ENCODE assay signal across 8 cellular contexts in genomic region chr21:25734654-25735220, GRCh38. TPM values are rescaled to one million over a fixed set of nuclear protein-coding genes. Genes with fewer than 3 reads are reported as not detected.
DNase-seq lines count a peak whose midpoint lies in the region; ATAC-seq, FAIRE-seq and TF ChIP-seq lines count a peak whose summit lies in the region.

A gene with protein sequence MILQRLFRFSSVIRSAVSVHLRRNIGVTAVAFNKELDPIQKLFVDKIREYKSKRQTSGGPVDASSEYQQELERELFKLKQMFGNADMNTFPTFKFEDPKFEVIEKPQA (minus strand): TSS chr21:25734904. CDS start chr21:25729794, 5,110 bp downstream.
GABPA (plus strand) TSS chr21:25734972; CDS start chr21:25741599, 6,627 bp downstream.

- H3K4me3 ChIP-seq in AG10803 (ENCODE audit: low read length) (peak within 1 kb of the TSS; percentile 81), keratinocyte (ENCODE audit: control insufficient read depth in 2 of 3, extremely low read depth in 1 of 3, insufficient read depth in 2 of 3, low read depth in 1 of 3, low read length in 3 of 3) (peak within 1 kb of the TSS; percentile 89 to 99 (median 94))

- FAIRE-seq in keratinocyte (lab: Jason Lieb, UNC): peak; percentile 78

- peak within 1 kb of the TSS; percentile 97 for H2AFZ ChIP-seq in keratinocyte (ENCODE audit: control insufficient read depth, low read length)

- dilution Hi-C loops in keratinocyte (cut with MboI; ENCODE audit: extremely low pct_ligation_motif_present, low sequenced_read_pairs): no loop called here

- H3K9ac ChIP-seq in keratinocyte (ENCODE audit: control insufficient read depth, extremely low read depth, insufficient read depth, low read length): peak within 1 kb of the TSS; percentile 98

- no peaks in the 10 kb centered on the region for H3K9me1 ChIP-seq in keratinocyte (ENCODE audit: control insufficient read depth, extremely low read depth, insufficient read depth, low read length)

- peak within 1 kb of the TSS; percentile 90 for H3K4me2 ChIP-seq in keratinocyte (ENCODE audit: control insufficient read depth, extremely low read depth, insufficient read depth, low read depth, low read length)

- ATAC-seq in GM19043 (IDR thresholded peaks at IDR 0.05; ENCODE audit: low read depth, unreplicated experiment): peak; percentile 88
- peak; percentile 89 for ATAC-seq in HG03378 (IDR thresholded peaks at IDR 0.05; ENCODE audit: unreplicated experiment)

- TF ChIP-seq CTCF in AG10803 (conservative IDR thresholded peaks at IDR 0.05; ENCODE audit: low read length) (no peak), keratinocyte (optimal IDR thresholded peaks at IDR 0.05 in 1 of 3, IDR thresholded peaks at IDR 0.05 in 1 of 3, conservative IDR thresholded peaks at IDR 0.05 in 1 of 3; ENCODE audit: extremely low read depth in 1 of 3, insufficient read depth in 2 of 3, low read length in 3 of 3) (no peak)

- DNase-seq in AG10803 (ENCODE audit: low read depth) (peak; percentile 99), NCI-H460 (ENCODE audit: extremely low read depth, low read depth) (peak; percentile 95), cerebellar nuclear complex (lab: John Stamatoyannopoulos, UW) (peak; percentile 74 to 90), keratinocyte (ENCODE audit: low read depth, low spot score) (peak; percentile 84)
- DNase-seq in activated CD4-positive, CD25-positive, alpha-beta regulatory T cell treated with anti-CD3 and anti-CD28 coated beads, Interleukin-2, amount 50 U/mL, for 72 hours: peak; percentile 98
- DNase-seq in stimulated activated CD4-positive, alpha-beta T cell treated with anti-CD3 and anti-CD28 coated beads, Interleukin-15, amount 100 ng/mL, for 1 hour (ENCODE audit: low read depth in 1 of 2, low spot score in 1 of 2): peak; percentile 94 to 98

- H3K4me1 ChIP-seq in keratinocyte (ENCODE audit: control insufficient read depth, extremely low read depth, insufficient read depth, low read length): peaks cover 10% of the 10 kb centered on the region

- H3K36me3 ChIP-seq in keratinocyte (ENCODE audit: control insufficient read depth in 2 of 2, extremely low read depth in 1 of 2, insufficient read depth in 2 of 2, low read length in 2 of 2): peaks cover 3 to 5% of the 10 kb centered on the region in 2 experiments

- H4K20me1 ChIP-seq in keratinocyte (ENCODE audit: control insufficient read depth, extremely low read depth, insufficient read depth, low read length): no peaks in the 10 kb centered on the region

- no peaks in the 10 kb centered on the region for H3K9me3 ChIP-seq in keratinocyte (ENCODE audit: control insufficient read depth, low read depth, low read length)

- H3K27ac ChIP-seq in keratinocyte (ENCODE audit: control insufficient read depth, insufficient read depth, low read length): peak within 1 kb of the TSS; percentile 98

- no peaks in the 10 kb centered on the region for H3K27me3 ChIP-seq in keratinocyte (ENCODE audit: control insufficient read depth, extremely low read depth, insufficient read depth, low read length)

- peaks cover 81% of the 10 kb centered on the region for H3K79me2 ChIP-seq in keratinocyte (ENCODE audit: control insufficient read depth, insufficient read depth, low read length)

RNA-seq across cellular contexts. Expression of the first gene that starts in this region (rescaled TPM):
- total RNA-seq in NCI-H460 (2014; rRNA removed; shearing (Covaris generic)): 93.3 and 104 TPM in 2 replicates
- 38.5 and 41.8 TPM in 2 replicates for polyA plus RNA-seq in NCI-H460 (2014; cell fraction: nucleus; rRNA removed)
- polyA plus RNA-seq in keratinocyte: 179 to 256 TPM (median 212 TPM) in 3 replicates
- 55.7 TPM for polyA plus RNA-seq in keratinocyte (2011; ENCODE audit: low read depth)
- 168 and 308 TPM in 2 replicates for polyA plus RNA-seq in keratinocyte (2011; cell fraction: cytosol; rRNA removed)
- polyA plus RNA-seq in keratinocyte (2011; cell fraction: nucleus; rRNA removed): 41.8 and 62.0 TPM in 2 replicates
- 211 and 230 TPM in 2 replicates for polyA plus RNA-seq in keratinocyte (2012; ENCODE audit: low replicate concordance)
- 11.8 to 72.2 TPM (median 56.9 TPM) in 3 replicates for polyA minus RNA-seq in keratinocyte
- polyA minus RNA-seq in keratinocyte (2011; cell fraction: cytosol; rRNA and poly(A)+ RNA removed): 39.7 TPM
- polyA minus RNA-seq in keratinocyte (2011; cell fraction: nucleus; rRNA and poly(A)+ RNA removed): 4.5 and 11.2 TPM in 2 replicates

RNA-seq across cellular contexts. Expression of gene GABPA, which starts in this region (rescaled TPM):
- 22.2 and 24.1 TPM in 2 replicates for total RNA-seq in NCI-H460 (2014; rRNA removed; shearing (Covaris generic))
- 17.7 and 18.7 TPM in 2 replicates for polyA plus RNA-seq in NCI-H460 (2014; cell fraction: nucleus; rRNA removed)
- 8.4 to 16.3 TPM (median 10.8 TPM) in 3 replicates for polyA plus RNA-seq in keratinocyte
- 8.6 TPM for polyA plus RNA-seq in keratinocyte (2011; ENCODE audit: low read depth)
- 5.4 and 15.8 TPM in 2 replicates for polyA plus RNA-seq in keratinocyte (2011; cell fraction: cytosol; rRNA removed)
- 15.6 and 20.3 TPM in 2 replicates for polyA plus RNA-seq in keratinocyte (2011; cell fraction: nucleus; rRNA removed)
- polyA plus RNA-seq in keratinocyte (2012; ENCODE audit: low replicate concordance): 7.6 and 8.0 TPM in 2 replicates
- polyA minus RNA-seq in keratinocyte: 1.3 to 25.4 TPM (median 7.9 TPM) in 3 replicates
- polyA minus RNA-seq in keratinocyte (2011; cell fraction: cytosol; rRNA and poly(A)+ RNA removed): 9.2 TPM
- polyA minus RNA-seq in keratinocyte (2011; cell fraction: nucleus; rRNA and poly(A)+ RNA removed): 7.2 and 10.9 TPM in 2 replicates

Comparison
In these comparisons a context has a peak if more than half of its experiments do, and no peak if none do; other contexts are left out.
1. Peak in every context shown above with its lines: DNase-seq, ATAC-seq, H3K4me3 ChIP-seq and H3K27ac ChIP-seq.